Comparison of ENCODE assay signal across 23 cellular contexts in the genomic region with DNA sequence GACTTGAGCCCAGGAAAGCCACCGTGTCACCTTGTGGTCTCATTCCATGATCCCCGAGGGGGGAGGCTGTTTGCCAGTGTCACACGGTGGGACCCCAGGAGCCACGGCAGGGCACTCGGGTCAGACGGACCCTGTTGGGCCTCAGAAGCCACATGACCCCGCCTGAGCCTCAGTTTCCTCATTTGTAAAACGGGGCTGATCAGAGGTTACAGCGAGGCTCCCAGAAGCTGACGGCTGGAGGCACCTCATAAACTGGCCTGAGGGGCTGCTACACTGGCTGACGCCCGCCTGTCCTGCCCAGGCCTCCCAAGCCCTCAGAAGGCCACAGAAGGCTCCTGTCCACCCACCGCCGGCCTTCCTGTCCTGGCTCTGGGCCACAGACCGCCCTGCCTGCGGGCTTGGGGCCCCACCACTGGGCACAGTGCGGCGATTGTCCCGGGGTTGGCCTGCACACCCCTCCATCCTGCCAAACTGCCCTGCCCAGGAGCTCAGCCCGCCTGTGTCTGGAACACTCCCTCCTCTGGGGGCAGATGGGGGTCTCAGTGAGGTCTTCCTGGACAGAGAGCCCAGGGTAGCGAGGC. TPM values are rescaled to one million over a fixed set of nuclear protein-coding genes. Genes with fewer than 3 reads are reported as not detected.
DNase-seq lines count a peak whose midpoint lies in the region; ATAC-seq, FAIRE-seq and TF ChIP-seq lines count a peak whose summit lies in the region.
"Had no signal": no experiment of that assay in that cellular context is flagged by ENCODE, and none has a peak within 500 bp of the region (broad histone marks: within the 10 kb centered on the region; RNA-seq: fewer than 3 reads in every experiment).

No MANE protein-coding gene starts in this region.

- no peak overlapping the region for H3K4me3 ChIP-seq in dorsolateral prefrontal cortex
- H3K4me3 ChIP-seq: GM23248, HAP-1 had no signal

- TF ChIP-seq CTCF in dorsolateral prefrontal cortex (IDR thresholded peaks at IDR 0.05 in 54 of 56, conservative IDR thresholded peaks at IDR 0.05 in 2 of 56; ENCODE audit: low read depth in 1 of 56, partially characterized antibody in 56 of 56): no peak

- DNase-seq in Right ventricle myocardium inferior (ENCODE audit: missing footprints) (peak; percentile 17), left ventricle myocardium superior (no peak), dorsolateral prefrontal cortex (no peak), sciatic nerve (ENCODE audit: low spot score) (no peak), GM12891 (ENCODE audit: insufficient read length, low spot score) (no peak)
- DNase-seq: ACHN; BE2C; CD4-positive, CD25-positive, alpha-beta regulatory T cell; GM23248; HFFc6; IMR-90; KG1; MM.1S; NCI-H2029; NCI-H446; NCI-H524 treated with DMSO at 0.1 percent for 48 hours; NCI-H774 had no signal

- H3K27me3 ChIP-seq in dorsolateral prefrontal cortex: no peaks in the 10 kb centered on the region
- H3K27me3 ChIP-seq: BE2C had no signal

- FAIRE-seq in GM12891 (lab: Jason Lieb, UNC): no peak
- FAIRE-seq: D721Med, RCC 7860 had no signal

- ATAC-seq in Right ventricle myocardium inferior: no peak
- no peak for ATAC-seq in left ventricle myocardium superior
- peak; percentile 18 for ATAC-seq in sciatic nerve
- ATAC-seq in GM21515 (IDR thresholded peaks at IDR 0.05; ENCODE audit: unreplicated experiment): no peak
- ATAC-seq in HG03354 (IDR thresholded peaks at IDR 0.05; ENCODE audit: poor library complexity, severe bottlenecking, unreplicated experiment): no peak

- H3K27ac ChIP-seq in dorsolateral prefrontal cortex: peak overlapping the region in 54 of 59 donors; percentile 8 to 89 (median 72)
- H3K27ac ChIP-seq: 22Rv1, GM23248 had no signal

- TF ChIP-seq POLR2A in GM12891 (IDR thresholded peaks at IDR 0.05; ENCODE audit: low read depth, low read length): no peak

- intact Hi-C loops in Right ventricle myocardium inferior (cut with DNase I): no loop called here
- intact Hi-C loops in left ventricle myocardium superior (cut with micrococcal nuclease): no loop called here
- intact Hi-C loops in dorsolateral prefrontal cortex (cut with DNase I): no loop called here
- intact Hi-C loops in sciatic nerve (cut with DNase I): no loop called here

TF ChIP-seq in GM12891, 5 proteins besides CTCF, POLR2A, EP300 and RAD21:
- TF ChIP-seq POLR2AphosphoS5 (IDR thresholded peaks at IDR 0.05; ENCODE audit: low read depth, low read length) (no peak), TAF1 (IDR thresholded peaks at IDR 0.05; ENCODE audit: low read depth, low read length) (no peak), SPI1 (IDR thresholded peaks at IDR 0.05; ENCODE audit: low read depth, low read length) (no peak), POU2F2 (IDR thresholded peaks at IDR 0.05; ENCODE audit: low read depth, low read length) (no peak), PAX5 (IDR thresholded peaks at IDR 0.05; ENCODE audit: insufficient read depth, low read length, severe bottlenecking) (no peak)

RNA-seq across cellular contexts. Expression of a gene that starts 18.4 kb away (rescaled TPM):
- total RNA-seq in Right ventricle myocardium inferior: 81.2 TPM
- 95.1 TPM for total RNA-seq in left ventricle myocardium superior
- 100 to 1,000 TPM; 128 to 330 (median 245) TPM for total RNA-seq in dorsolateral prefrontal cortex
- 77.5 TPM for total RNA-seq in sciatic nerve
- 18.2 TPM for polyA plus RNA-seq in GM12891 (2012; ENCODE audit: low read depth, missing spikeins)
